8 cellular contexts compared by ENCODE assay signal in the genomic region with DNA sequence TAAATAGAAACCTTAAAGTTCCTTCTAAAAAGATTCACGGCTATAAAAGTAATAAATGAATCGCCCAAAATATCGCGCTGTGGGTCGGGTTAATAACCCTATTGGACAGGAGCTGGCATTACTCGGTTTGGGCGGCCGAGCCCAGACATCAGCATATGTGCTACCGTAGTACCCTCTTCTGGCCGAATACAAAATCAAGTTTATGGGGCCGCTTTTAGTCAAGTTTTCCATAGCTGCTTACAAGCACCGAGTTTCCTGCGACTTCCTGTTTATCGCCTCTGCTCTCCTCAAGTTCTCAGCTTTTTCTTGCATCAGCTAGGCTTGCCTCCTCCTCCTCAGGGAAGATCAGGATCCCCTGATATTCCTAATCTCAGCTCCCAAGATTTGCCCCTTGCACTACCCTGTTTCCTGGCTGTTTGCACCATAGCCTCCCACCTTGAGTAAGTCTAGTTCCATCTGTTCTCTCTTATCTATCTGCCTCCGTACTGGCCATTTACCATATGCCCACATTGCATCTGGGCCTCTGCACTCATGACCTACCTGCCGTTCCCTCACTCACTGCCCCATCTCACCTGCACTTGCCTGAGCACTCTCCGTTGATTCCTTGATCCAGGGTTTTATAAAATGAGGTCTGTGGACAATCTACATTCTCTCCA. TPM values are rescaled to one million over a fixed set of nuclear protein-coding genes. Genes with fewer than 3 reads are reported as not detected.
DNase-seq lines count a peak whose midpoint lies in the region; ATAC-seq and TF ChIP-seq lines count a peak whose summit lies in the region.

No MANE protein-coding gene starts in this region.

- H3K79me2 ChIP-seq in DND-41 (ENCODE audit: insufficient read depth, low read length): no peaks in the 10 kb centered on the region

- H3K9ac ChIP-seq in DND-41 (ENCODE audit: low read depth, low read length): no peak overlapping the region

- peak; percentile 57; the same call in 1 of the 3 replicates for ATAC-seq in DND-41 (ENCODE audit: insufficient read depth, low read depth)
- peak; percentile 91 for ATAC-seq in GM21367 (IDR thresholded peaks at IDR 0.05; ENCODE audit: unreplicated experiment)
- ATAC-seq in HG03469 (IDR thresholded peaks at IDR 0.05; ENCODE audit: unreplicated experiment): peak; percentile 70
- peak; percentile 82 for ATAC-seq in central memory CD8-positive, alpha-beta T cell (replicated peaks; ENCODE audit: extremely low read depth, poor library complexity, severe bottlenecking)

- peaks cover 20% of the 10 kb centered on the region for H3K4me1 Mint-ChIP-seq in central memory CD8-positive, alpha-beta T cell

- H3K9me3 ChIP-seq in DND-41 (ENCODE audit: insufficient read depth, low read length, severe bottlenecking): no peaks in the 10 kb centered on the region

- peak; percentile 24 for TF ChIP-seq CTCF in DND-41 (IDR thresholded peaks at IDR 0.05; ENCODE audit: borderline replicate concordance, extremely low read depth, low read length, poor library complexity, severe bottlenecking)
- peak in 23 of 56 donors; percentile 9 to 54 (median 22) for TF ChIP-seq CTCF in dorsolateral prefrontal cortex (IDR thresholded peaks at IDR 0.05 in 54 of 56, conservative IDR thresholded peaks at IDR 0.05 in 2 of 56; ENCODE audit: low read depth in 1 of 56, partially characterized antibody in 56 of 56)

- H3K27me3 Mint-ChIP-seq in central memory CD8-positive, alpha-beta T cell: no peaks in the 10 kb centered on the region

- H3K27ac ChIP-seq in DND-41 (ENCODE audit: low read length): no peak overlapping the region
- H3K27ac ChIP-seq in dorsolateral prefrontal cortex: no peak overlapping the region

- H3K9me3 Mint-ChIP-seq in central memory CD8-positive, alpha-beta T cell: no peaks in the 10 kb centered on the region

- peak overlapping the region; percentile 23 for H3K27ac Mint-ChIP-seq in central memory CD8-positive, alpha-beta T cell (ENCODE audit: low read depth)

- H4K20me1 ChIP-seq in DND-41 (ENCODE audit: insufficient read depth, low read length): no peaks in the 10 kb centered on the region

- H3K4me3 Mint-ChIP-seq in central memory CD8-positive, alpha-beta T cell: peak overlapping the region; percentile 62

- no peak overlapping the region for H3K4me3 ChIP-seq in DND-41 (ENCODE audit: low read depth in 1 of 2, low read length in 2 of 2)
- H3K4me3 ChIP-seq in dorsolateral prefrontal cortex: no peak overlapping the region

- H3K4me1 ChIP-seq in DND-41 (ENCODE audit: insufficient read depth, low read length): no peaks in the 10 kb centered on the region; the same call in 1 of the 2 replicates

- H3K4me2 ChIP-seq in DND-41 (ENCODE audit: insufficient read depth, low read length): no peak overlapping the region

- H3K27me3 ChIP-seq in DND-41 (ENCODE audit: insufficient read depth, low read length, poor library complexity) (no peaks in the 10 kb centered on the region), dorsolateral prefrontal cortex (no peaks in the 10 kb centered on the region)

- intact Hi-C loops in dorsolateral prefrontal cortex (cut with DNase I): no loop called here

- H3K36me3 ChIP-seq in DND-41 (ENCODE audit: insufficient read depth, low read length): peaks cover 3% of the 10 kb centered on the region; the same call in 1 of the 2 replicates

- H3K36me3 Mint-ChIP-seq in central memory CD8-positive, alpha-beta T cell (ENCODE audit: insufficient read depth): no peaks in the 10 kb centered on the region

- DNase-seq in DND-41 (no peak), T follicular helper cell (ENCODE audit: low read depth) (peak; percentile 12), dorsolateral prefrontal cortex (no peak), occipital lobe (lab: John Stamatoyannopoulos, UW) (no peak)
- peak in 1 of 2 donors; percentile 30 for DNase-seq in central memory CD8-positive, alpha-beta T cell (ENCODE audit: low spot score in 2 of 2)
- DNase-seq in stimulated activated CD4-positive, alpha-beta T cell treated with anti-CD3 and anti-CD28 coated beads, Interleukin-1b, Interleukin-23, amount 100 ng/mL, for 4 hours (ENCODE audit: low read depth in 2 of 2): peak; percentile 17 to 29

- no peak overlapping the region for H2AFZ ChIP-seq in DND-41 (ENCODE audit: low read depth, low read length)

RNA-seq across cellular contexts. Expression of a gene that starts 56.1 kb away (rescaled TPM):
- total RNA-seq in dorsolateral prefrontal cortex (10 to 100 TPM; 30.6 to 64.6 (median 45.6) TPM), occipital lobe (173 TPM)

Comparison
In these comparisons a context has a peak if more than half of its experiments do, and no peak if none do; other contexts are left out.
1. DNase-seq: peak in T follicular helper cell (single experiment) and stimulated activated CD4-positive, alpha-beta T cell treated with anti-CD3 and anti-CD28 coated beads, Interleukin-1b, Interleukin-23, amount 100 ng/mL, for 4 hours (2 of 2); none in DND-41 (single experiment), dorsolateral prefrontal cortex (0 of 10) and occipital lobe (single experiment).
2. Peak in every context shown above with its lines, with median percentiles within 50 percentile points of each other: ATAC-seq.